10 cellular contexts compared by ENCODE assay signal in genomic region chr1:66300280-66300973, GRCh38.
DNase-seq lines count a peak whose midpoint lies in the region; ATAC-seq and TF ChIP-seq lines count a peak whose summit lies in the region.
"Had no signal": no experiment of that assay in that cellular context is flagged by ENCODE, and none has a peak within 500 bp of the region (broad histone marks: within the 10 kb centered on the region; RNA-seq: fewer than 3 reads in every experiment).

No MANE protein-coding gene starts in this region.

- H3K36me3 ChIP-seq in MM.1S (replicated peaks; ENCODE audit: insufficient read depth, low read length), result no peaks in the 10 kb centered on the region
- no peaks in the 10 kb centered on the region for H3K36me3 ChIP-seq in duodenal mucosa (ENCODE audit: control insufficient read depth in 1 of 2, insufficient read depth in 2 of 2, low read length in 2 of 2)
- H3K36me3 ChIP-seq: adrenal gland had no signal

- peaks cover 10 to 49% (median 32%) of the 10 kb centered on the region in 4 donors for H3K4me1 Mint-ChIP-seq in naive thymus-derived CD8-positive, alpha-beta T cell

- H3K27ac ChIP-seq in MM.1S (ENCODE audit: low read length) (peak overlapping the region; percentile 53; the same call in 1 of the 2 replicates), duodenal mucosa (ENCODE audit: low read depth, low read length) (no peak overlapping the region)
- H3K27ac ChIP-seq: adrenal gland had no signal

- no peaks in the 10 kb centered on the region for H3K27me3 ChIP-seq in MM.1S (replicated peaks; ENCODE audit: insufficient read depth, low read length)
- no peaks in the 10 kb centered on the region for H3K27me3 ChIP-seq in duodenal mucosa (ENCODE audit: control insufficient read depth in 1 of 2, insufficient read depth in 2 of 2, low read length in 2 of 2)
- H3K27me3 ChIP-seq: adrenal gland had no signal

- no peaks in the 10 kb centered on the region for H3F3A ChIP-seq in MM.1S (ENCODE audit: insufficient read depth, low read length)

- H3K4me3 ChIP-seq in MM.1S (ENCODE audit: low read length) (no peak overlapping the region), duodenal mucosa (ENCODE audit: low read depth in 1 of 2, low read length in 2 of 2) (no peak overlapping the region)

- no peaks in the 10 kb centered on the region for H4K20me1 ChIP-seq in MM.1S (ENCODE audit: insufficient read depth, low read length)

- H3K9ac ChIP-seq in MM.1S (ENCODE audit: low read length), result peak overlapping the region; percentile 60; the same call in 1 of the 2 replicates
- H3K9ac ChIP-seq in duodenal mucosa (ENCODE audit: low read depth in 1 of 2, low read length in 2 of 2), result peak overlapping the region; percentile 26 to 30

- POLR2A ChIA-PET in naive thymus-derived CD8-positive, alpha-beta T cell (lab: Charles Lee), result interaction anchor here (0.5 to 1.2 kb wide), 3 partner anchors 31 to 636 kb away, joined by 3 to 5 read pairs (median 3); no protein-coding TSS in a partner anchor

- peak; percentile 51 for DNase-seq in AG20443 (ENCODE audit: low spot score)
- DNase-seq in MM.1S, result no peak
- no peak for DNase-seq in naive thymus-derived CD8-positive, alpha-beta T cell
- no peak for DNase-seq in DMS 273 treated with DMSO at 0.1 percent for 48 hours (lab: John Stamatoyannopoulos, UW)
- no peak for DNase-seq in KG1 (lab: John Stamatoyannopoulos, UW)
- DNase-seq in pons (ENCODE audit: low spot score), result no peak
- DNase-seq in stimulated activated CD4-positive, alpha-beta T cell treated with anti-CD3 and anti-CD28 coated beads, Interleukin-1b, Interleukin-23, amount 100 ng/mL, for 48 hours, result no peak
- DNase-seq: NCI-H774 had no signal

- no peaks in the 10 kb centered on the region for H3K27me3 Mint-ChIP-seq in naive thymus-derived CD8-positive, alpha-beta T cell

- H3K9me3 Mint-ChIP-seq in naive thymus-derived CD8-positive, alpha-beta T cell, result no peaks in the 10 kb centered on the region

- H3K4me1 ChIP-seq in MM.1S (ENCODE audit: low read length) (peaks cover 42% of the 10 kb centered on the region), duodenal mucosa (ENCODE audit: control insufficient read depth in 1 of 2, insufficient read depth in 2 of 2, low read length in 2 of 2) (peaks cover 11 to 25% of the 10 kb centered on the region in 2 donors)
- H3K4me1 ChIP-seq: adrenal gland had no signal

- no peaks in the 10 kb centered on the region for H3K9me3 ChIP-seq in MM.1S (replicated peaks; ENCODE audit: insufficient read depth, low read length)
- no peaks in the 10 kb centered on the region for H3K9me3 ChIP-seq in duodenal mucosa (ENCODE audit: control insufficient read depth in 1 of 2, low read length in 2 of 2)
- H3K9me3 ChIP-seq: adrenal gland had no signal

- no peaks in the 10 kb centered on the region for H3K9me2 ChIP-seq in MM.1S (replicated peaks; ENCODE audit: insufficient read depth, low read length)

- no peaks in the 10 kb centered on the region for H3K36me3 Mint-ChIP-seq in naive thymus-derived CD8-positive, alpha-beta T cell

- peak overlapping the region; percentile 67 for H3K4me2 ChIP-seq in MM.1S (ENCODE audit: low read depth, low read length)

- peak overlapping the region in 9 of 10 donors; percentile 74 to 96 (median 92) for H3K27ac Mint-ChIP-seq in naive thymus-derived CD8-positive, alpha-beta T cell

- TF ChIP-seq CTCF in MM.1S (IDR thresholded peaks at IDR 0.05; ENCODE audit: low read length), result no peak

- no peak for ATAC-seq in naive thymus-derived CD8-positive, alpha-beta T cell

- H3K4me3 Mint-ChIP-seq in naive thymus-derived CD8-positive, alpha-beta T cell, result peak overlapping the region in 6 of 10 donors; percentile 67 to 85 (median 81)

- H2AFZ ChIP-seq in MM.1S (ENCODE audit: low read length), result peak overlapping the region; percentile 66

- H3K79me2 ChIP-seq in MM.1S (ENCODE audit: low read length), result no peaks in the 10 kb centered on the region
